ENCODE assay signal across 1 cellular context in the genomic region with DNA sequence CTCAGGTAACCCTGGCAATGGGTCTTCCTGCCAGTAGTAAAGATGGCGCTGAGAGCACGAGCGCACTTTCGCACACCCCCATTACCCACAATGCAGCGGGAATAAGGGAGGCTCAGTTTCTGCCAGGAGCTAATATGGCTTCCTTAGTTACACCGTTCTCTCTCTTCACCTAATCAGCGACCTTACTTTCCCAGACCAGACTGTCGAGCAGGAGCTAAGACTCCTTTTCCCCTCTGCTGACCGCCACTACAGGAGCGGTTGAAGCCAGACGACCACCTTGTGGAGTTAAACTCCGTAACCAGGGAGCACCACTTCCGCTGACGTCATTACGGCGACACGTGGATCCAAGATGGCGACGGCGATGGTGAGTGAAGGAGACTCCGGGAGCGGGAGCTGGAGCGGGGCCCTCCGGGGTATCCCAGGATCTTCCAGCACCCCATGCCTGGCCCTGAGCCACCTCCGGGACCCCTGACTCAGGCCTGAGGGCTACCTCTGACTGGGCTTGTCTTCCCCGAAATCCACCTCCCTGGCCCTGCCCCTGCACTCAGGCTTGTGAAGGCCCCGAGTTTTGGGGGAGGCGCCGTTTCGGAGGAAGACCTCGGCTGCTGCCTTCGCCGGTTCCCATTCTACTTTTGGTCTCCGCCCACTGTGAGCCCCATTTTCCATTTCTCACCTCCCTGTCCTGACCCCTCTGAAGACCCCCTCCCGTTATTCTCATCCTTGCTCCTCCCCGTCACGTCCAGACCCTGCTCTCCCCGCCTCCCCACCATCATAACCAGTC.
TF ChIP-seq lines count a peak whose summit lies in the region.

A gene with protein sequence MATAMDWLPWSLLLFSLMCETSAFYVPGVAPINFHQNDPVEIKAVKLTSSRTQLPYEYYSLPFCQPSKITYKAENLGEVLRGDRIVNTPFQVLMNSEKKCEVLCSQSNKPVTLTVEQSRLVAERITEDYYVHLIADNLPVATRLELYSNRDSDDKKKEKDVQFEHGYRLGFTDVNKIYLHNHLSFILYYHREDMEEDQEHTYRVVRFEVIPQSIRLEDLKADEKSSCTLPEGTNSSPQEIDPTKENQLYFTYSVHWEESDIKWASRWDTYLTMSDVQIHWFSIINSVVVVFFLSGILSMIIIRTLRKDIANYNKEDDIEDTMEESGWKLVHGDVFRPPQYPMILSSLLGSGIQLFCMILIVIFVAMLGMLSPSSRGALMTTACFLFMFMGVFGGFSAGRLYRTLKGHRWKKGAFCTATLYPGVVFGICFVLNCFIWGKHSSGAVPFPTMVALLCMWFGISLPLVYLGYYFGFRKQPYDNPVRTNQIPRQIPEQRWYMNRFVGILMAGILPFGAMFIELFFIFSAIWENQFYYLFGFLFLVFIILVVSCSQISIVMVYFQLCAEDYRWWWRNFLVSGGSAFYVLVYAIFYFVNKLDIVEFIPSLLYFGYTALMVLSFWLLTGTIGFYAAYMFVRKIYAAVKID (plus strand): TSS at position 323 of the 781 bp plus-strand sequence. CDS start 27 bp downstream, at position 350.

TF ChIP-seq in HepG2, 621 proteins besides CTCF, POLR2A, EP300 and RAD21 (continued from another document and continues in another):
- TF ChIP-seq, protein P1, sequence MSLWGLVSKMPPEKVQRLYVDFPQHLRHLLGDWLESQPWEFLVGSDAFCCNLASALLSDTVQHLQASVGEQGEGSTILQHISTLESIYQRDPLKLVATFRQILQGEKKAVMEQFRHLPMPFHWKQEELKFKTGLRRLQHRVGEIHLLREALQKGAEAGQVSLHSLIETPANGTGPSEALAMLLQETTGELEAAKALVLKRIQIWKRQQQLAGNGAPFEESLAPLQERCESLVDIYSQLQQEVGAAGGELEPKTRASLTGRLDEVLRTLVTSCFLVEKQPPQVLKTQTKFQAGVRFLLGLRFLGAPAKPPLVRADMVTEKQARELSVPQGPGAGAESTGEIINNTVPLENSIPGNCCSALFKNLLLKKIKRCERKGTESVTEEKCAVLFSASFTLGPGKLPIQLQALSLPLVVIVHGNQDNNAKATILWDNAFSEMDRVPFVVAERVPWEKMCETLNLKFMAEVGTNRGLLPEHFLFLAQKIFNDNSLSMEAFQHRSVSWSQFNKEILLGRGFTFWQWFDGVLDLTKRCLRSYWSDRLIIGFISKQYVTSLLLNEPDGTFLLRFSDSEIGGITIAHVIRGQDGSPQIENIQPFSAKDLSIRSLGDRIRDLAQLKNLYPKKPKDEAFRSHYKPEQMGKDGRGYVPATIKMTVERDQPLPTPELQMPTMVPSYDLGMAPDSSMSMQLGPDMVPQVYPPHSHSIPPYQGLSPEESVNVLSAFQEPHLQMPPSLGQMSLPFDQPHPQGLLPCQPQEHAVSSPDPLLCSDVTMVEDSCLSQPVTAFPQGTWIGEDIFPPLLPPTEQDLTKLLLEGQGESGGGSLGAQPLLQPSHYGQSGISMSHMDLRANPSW (CRISPR knock-in tag; IDR thresholded peaks at IDR 0.05; ENCODE audit: borderline replicate concordance): peak; percentile 98
- TF ChIP-seq, protein P2, sequence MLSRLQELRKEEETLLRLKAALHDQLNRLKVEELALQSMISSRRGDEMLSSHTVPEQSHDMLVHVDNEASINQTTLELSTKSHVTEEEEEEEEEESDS (CRISPR knock-in tag; IDR thresholded peaks at IDR 0.05; ENCODE audit: borderline replicate concordance): no peak
- TF ChIP-seq ZNF546 (CRISPR knock-in tag; conservative IDR thresholded peaks at IDR 0.05) (peak; percentile 87), SP140L (CRISPR knock-in tag; IDR thresholded peaks at IDR 0.05; ENCODE audit: borderline replicate concordance) (peak; percentile 92; the same call in 1 of the 2 replicates), PLRG1 (conservative IDR thresholded peaks at IDR 0.05) (no peak), PCBP1 (IDR thresholded peaks at IDR 0.05; ENCODE audit: borderline replicate concordance, low read depth, low read length) (peak; percentile 96), NCOA2 (CRISPR knock-in tag; IDR thresholded peaks at IDR 0.05) (0 out of 2 replicates have a peak, but pooled peaks have one; percentile 38), ZNF326 (CRISPR knock-in tag; IDR thresholded peaks at IDR 0.05; ENCODE audit: borderline replicate concordance) (no peak), MTA1 (CRISPR knock-in tag; IDR thresholded peaks at IDR 0.05; ENCODE audit: borderline replicate concordance) (peak; percentile 92), MATR3 (CRISPR knock-in tag; IDR thresholded peaks at IDR 0.05) (no peak), SP1 (IDR thresholded peaks at IDR 0.05) (no peak), SP1 (CRISPR knock-in tag; IDR thresholded peaks at IDR 0.05) (peak; percentile 85), EEA1 (CRISPR knock-in tag; IDR thresholded peaks at IDR 0.05; ENCODE audit: borderline replicate concordance) (no peak; the same call in 1 of the 2 replicates), ZNF207 (IDR thresholded peaks at IDR 0.05; ENCODE audit: borderline replicate concordance) (peak; percentile 74; the same call in 1 of the 2 replicates), MXI1 (IDR thresholded peaks at IDR 0.05; ENCODE audit: borderline replicate concordance, low read depth, low read length) (peak; percentile 87; the same call in 2 of the 3 replicates), CHCHD3 (CRISPR knock-in tag; IDR thresholded peaks at IDR 0.05) (no peak; the same call in 1 of the 2 replicates), PHB2 (IDR thresholded peaks at IDR 0.05; ENCODE audit: partially characterized antibody) (no peak), KDM5B (CRISPR knock-in tag; IDR thresholded peaks at IDR 0.05; ENCODE audit: borderline replicate concordance) (peak; percentile 98), ZFP90 (CRISPR knock-in tag; IDR thresholded peaks at IDR 0.05; ENCODE audit: borderline replicate concordance) (peak; percentile 99), MBNL3 (CRISPR knock-in tag; conservative IDR thresholded peaks at IDR 0.05) (0 out of 2 replicates have a peak, but pooled peaks have one; percentile 24), ZBTB1 (CRISPR knock-in tag; IDR thresholded peaks at IDR 0.05; ENCODE audit: borderline replicate concordance) (peak; percentile 48; the same call in 1 of the 2 replicates), NR1H2 (CRISPR knock-in tag; IDR thresholded peaks at IDR 0.05; ENCODE audit: borderline replicate concordance, low read depth) (peak; percentile 58; the same call in 1 of the 2 replicates), NRL (CRISPR knock-in tag; IDR thresholded peaks at IDR 0.05; ENCODE audit: borderline replicate concordance) (peak; percentile 100), RBFOX2 (IDR thresholded peaks at IDR 0.05; ENCODE audit: low read depth, low read length) (peak; percentile 89), KLF9 (CRISPR knock-in tag; IDR thresholded peaks at IDR 0.05; ENCODE audit: low read depth) (peak; percentile 95), NFATC3 (CRISPR knock-in tag; IDR thresholded peaks at IDR 0.05) (peak; percentile 91), ZNF501 (CRISPR knock-in tag; IDR thresholded peaks at IDR 0.05) (peak; percentile 97), ZNF354B (CRISPR knock-in tag; IDR thresholded peaks at IDR 0.05) (no peak), SAFB2 (CRISPR knock-in tag; IDR thresholded peaks at IDR 0.05; ENCODE audit: borderline replicate concordance, low read depth) (peak; percentile 88; the same call in 1 of the 2 replicates), ZNF709 (CRISPR knock-in tag; IDR thresholded peaks at IDR 0.05) (peak; percentile 78; the same call in 1 of the 2 replicates), MIXL1 (CRISPR knock-in tag; IDR thresholded peaks at IDR 0.05) (peak; percentile 98), YEATS4 (CRISPR knock-in tag; IDR thresholded peaks at IDR 0.05; ENCODE audit: borderline replicate concordance) (peak; percentile 100)
- TF ChIP-seq, protein P3, sequence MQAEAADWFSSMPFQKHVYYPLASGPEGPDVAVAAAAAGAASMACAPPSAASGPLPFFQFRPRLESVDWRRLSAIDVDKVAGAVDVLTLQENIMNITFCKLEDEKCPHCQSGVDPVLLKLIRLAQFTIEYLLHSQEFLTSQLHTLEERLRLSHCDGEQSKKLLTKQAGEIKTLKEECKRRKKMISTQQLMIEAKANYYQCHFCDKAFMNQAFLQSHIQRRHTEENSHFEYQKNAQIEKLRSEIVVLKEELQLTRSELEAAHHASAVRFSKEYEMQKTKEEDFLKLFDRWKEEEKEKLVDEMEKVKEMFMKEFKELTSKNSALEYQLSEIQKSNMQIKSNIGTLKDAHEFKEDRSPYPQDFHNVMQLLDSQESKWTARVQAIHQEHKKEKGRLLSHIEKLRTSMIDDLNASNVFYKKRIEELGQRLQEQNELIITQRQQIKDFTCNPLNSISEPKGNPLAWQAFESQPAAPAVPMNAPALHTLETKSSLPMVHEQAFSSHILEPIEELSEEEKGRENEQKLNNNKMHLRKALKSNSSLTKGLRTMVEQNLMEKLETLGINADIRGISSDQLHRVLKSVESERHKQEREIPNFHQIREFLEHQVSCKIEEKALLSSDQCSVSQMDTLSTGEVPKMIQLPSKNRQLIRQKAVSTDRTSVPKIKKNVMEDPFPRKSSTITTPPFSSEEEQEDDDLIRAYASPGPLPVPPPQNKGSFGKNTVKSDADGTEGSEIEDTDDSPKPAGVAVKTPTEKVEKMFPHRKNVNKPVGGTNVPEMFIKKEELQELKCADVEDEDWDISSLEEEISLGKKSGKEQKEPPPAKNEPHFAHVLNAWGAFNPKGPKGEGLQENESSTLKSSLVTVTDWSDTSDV (CRISPR knock-in tag; IDR thresholded peaks at IDR 0.05): peak; percentile 99
- TF ChIP-seq, protein P4, sequence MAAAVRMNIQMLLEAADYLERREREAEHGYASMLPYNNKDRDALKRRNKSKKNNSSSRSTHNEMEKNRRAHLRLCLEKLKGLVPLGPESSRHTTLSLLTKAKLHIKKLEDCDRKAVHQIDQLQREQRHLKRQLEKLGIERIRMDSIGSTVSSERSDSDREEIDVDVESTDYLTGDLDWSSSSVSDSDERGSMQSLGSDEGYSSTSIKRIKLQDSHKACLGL (CRISPR knock-in tag; IDR thresholded peaks at IDR 0.05): peak; percentile 83; the same call in 1 of the 2 replicates
- TF ChIP-seq, protein P5, sequence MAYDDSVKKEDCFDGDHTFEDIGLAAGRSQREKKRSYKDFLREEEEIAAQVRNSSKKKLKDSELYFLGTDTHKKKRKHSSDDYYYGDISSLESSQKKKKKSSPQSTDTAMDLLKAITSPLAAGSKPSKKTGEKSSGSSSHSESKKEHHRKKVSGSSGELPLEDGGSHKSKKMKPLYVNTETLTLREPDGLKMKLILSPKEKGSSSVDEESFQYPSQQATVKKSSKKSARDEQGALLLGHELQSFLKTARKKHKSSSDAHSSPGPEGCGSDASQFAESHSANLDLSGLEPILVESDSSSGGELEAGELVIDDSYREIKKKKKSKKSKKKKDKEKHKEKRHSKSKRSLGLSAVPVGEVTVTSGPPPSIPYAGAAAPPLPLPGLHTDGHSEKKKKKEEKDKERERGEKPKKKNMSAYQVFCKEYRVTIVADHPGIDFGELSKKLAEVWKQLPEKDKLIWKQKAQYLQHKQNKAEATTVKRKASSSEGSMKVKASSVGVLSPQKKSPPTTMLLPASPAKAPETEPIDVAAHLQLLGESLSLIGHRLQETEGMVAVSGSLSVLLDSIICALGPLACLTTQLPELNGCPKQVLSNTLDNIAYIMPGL (CRISPR knock-in tag; IDR thresholded peaks at IDR 0.05; ENCODE audit: borderline replicate concordance in 1 of 2, low read depth in 1 of 2): peak; percentile 84 to 91; a peak in 3 of 4 replicates
- TF ChIP-seq, protein P6, sequence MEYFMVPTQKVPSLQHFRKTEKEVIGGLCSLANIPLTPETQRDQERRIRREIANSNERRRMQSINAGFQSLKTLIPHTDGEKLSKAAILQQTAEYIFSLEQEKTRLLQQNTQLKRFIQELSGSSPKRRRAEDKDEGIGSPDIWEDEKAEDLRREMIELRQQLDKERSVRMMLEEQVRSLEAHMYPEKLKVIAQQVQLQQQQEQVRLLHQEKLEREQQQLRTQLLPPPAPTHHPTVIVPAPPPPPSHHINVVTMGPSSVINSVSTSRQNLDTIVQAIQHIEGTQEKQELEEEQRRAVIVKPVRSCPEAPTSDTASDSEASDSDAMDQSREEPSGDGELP (IDR thresholded peaks at IDR 0.05; ENCODE audit: borderline replicate concordance, low read depth): no peak
- TF ChIP-seq, protein P7, sequence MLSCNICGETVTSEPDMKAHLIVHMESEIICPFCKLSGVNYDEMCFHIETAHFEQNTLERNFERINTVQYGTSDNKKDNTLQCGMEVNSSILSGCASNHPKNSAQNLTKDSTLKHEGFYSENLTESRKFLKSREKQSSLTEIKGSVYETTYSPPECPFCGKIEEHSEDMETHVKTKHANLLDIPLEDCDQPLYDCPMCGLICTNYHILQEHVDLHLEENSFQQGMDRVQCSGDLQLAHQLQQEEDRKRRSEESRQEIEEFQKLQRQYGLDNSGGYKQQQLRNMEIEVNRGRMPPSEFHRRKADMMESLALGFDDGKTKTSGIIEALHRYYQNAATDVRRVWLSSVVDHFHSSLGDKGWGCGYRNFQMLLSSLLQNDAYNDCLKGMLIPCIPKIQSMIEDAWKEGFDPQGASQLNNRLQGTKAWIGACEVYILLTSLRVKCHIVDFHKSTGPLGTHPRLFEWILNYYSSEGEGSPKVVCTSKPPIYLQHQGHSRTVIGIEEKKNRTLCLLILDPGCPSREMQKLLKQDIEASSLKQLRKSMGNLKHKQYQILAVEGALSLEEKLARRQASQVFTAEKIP (CRISPR knock-in tag; IDR thresholded peaks at IDR 0.05; ENCODE audit: borderline replicate concordance): no peak
- TF ChIP-seq, protein P8, sequence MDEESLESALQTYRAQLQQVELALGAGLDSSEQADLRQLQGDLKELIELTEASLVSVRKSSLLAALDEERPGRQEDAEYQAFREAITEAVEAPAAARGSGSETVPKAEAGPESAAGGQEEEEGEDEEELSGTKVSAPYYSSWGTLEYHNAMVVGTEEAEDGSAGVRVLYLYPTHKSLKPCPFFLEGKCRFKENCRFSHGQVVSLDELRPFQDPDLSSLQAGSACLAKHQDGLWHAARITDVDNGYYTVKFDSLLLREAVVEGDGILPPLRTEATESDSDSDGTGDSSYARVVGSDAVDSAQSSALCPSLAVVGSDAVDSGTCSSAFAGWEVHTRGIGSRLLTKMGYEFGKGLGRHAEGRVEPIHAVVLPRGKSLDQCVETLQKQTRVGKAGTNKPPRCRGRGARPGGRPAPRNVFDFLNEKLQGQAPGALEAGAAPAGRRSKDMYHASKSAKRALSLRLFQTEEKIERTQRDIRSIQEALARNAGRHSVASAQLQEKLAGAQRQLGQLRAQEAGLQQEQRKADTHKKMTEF (CRISPR knock-in tag; IDR thresholded peaks at IDR 0.05): peak; percentile 98
- TF ChIP-seq, protein P9, sequence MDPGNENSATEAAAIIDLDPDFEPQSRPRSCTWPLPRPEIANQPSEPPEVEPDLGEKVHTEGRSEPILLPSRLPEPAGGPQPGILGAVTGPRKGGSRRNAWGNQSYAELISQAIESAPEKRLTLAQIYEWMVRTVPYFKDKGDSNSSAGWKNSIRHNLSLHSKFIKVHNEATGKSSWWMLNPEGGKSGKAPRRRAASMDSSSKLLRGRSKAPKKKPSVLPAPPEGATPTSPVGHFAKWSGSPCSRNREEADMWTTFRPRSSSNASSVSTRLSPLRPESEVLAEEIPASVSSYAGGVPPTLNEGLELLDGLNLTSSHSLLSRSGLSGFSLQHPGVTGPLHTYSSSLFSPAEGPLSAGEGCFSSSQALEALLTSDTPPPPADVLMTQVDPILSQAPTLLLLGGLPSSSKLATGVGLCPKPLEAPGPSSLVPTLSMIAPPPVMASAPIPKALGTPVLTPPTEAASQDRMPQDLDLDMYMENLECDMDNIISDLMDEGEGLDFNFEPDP (CRISPR knock-in tag; conservative IDR thresholded peaks at IDR 0.05): no peak
- TF ChIP-seq, protein P10, sequence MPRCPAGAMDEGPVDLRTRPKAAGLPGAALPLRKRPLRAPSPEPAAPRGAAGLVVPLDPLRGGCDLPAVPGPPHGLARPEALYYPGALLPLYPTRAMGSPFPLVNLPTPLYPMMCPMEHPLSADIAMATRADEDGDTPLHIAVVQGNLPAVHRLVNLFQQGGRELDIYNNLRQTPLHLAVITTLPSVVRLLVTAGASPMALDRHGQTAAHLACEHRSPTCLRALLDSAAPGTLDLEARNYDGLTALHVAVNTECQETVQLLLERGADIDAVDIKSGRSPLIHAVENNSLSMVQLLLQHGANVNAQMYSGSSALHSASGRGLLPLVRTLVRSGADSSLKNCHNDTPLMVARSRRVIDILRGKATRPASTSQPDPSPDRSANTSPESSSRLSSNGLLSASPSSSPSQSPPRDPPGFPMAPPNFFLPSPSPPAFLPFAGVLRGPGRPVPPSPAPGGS (CRISPR knock-in tag; IDR thresholded peaks at IDR 0.05): peak; percentile 86; the same call in 1 of the 2 replicates
